In the genomic region with DNA sequence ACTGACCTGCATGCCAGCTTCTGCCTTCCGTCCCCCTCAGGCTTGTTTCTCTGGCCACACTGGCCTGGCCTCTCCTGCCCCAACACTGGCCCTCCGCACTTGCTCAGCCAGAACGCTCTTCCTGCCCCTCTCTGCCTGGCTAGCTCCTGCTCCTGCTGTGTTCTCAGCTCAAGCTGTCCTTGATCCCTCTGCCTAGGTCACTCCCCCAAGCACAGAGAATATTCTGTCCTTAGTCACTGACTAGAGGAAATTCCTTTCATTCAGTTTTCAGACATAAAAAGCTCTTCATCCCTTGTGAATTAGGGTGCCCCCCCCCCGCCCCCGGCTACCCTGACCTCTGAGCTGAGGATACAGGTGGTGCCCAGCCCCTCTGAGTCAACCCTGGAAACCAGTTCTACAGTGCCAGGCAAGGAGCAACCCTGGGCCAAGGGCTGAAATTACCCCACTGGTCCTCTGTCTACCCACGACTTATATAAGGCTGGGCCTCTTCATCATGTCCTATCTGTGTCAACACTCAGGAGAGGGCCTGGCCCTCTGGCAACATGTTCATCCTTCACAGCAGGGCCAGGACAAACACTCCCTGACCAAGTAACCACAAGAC, we compare ENCODE assay signal across 26 cellular contexts. TPM values are rescaled to one million over a fixed set of nuclear protein-coding genes. Genes with fewer than 3 reads are reported as not detected.
A peak's percentile ranks its signal among the peaks of the same experiment; 100 is the strongest.
DNase-seq lines count a peak whose midpoint lies in the region; ATAC-seq and TF ChIP-seq lines count a peak whose summit lies in the region.
"Had no signal": no experiment of that assay in that cellular context is flagged by ENCODE, and none has a peak within 500 bp of the region (broad histone marks: within the 10 kb centered on the region; RNA-seq: fewer than 3 reads in every experiment).

No MANE protein-coding gene starts in this region.

- no peak overlapping the region for H3K4me2 ChIP-seq in smooth muscle cell
- H3K4me2 ChIP-seq: KMS-11 had no signal

- no peaks in the 10 kb centered on the region for H3K27me3 ChIP-seq in smooth muscle cell (ENCODE audit: low read depth)

- DNase-seq in Right ventricle myocardium superior (no peak), cardiac septum (ENCODE audit: low spot score) (no peak), NCI-H69 (lab: John Stamatoyannopoulos, UW) (peak; percentile 12), epithelial cell of esophagus (ENCODE audit: low read depth) (peak; percentile 41), smooth muscle cell (lab: John Stamatoyannopoulos, UW; ENCODE audit: unreplicated experiment) (no peak), NOMO-1 treated with dmso at 0.1 percent for 144 hours (lab: John Stamatoyannopoulos, UW; ENCODE audit: unreplicated experiment) (no peak)
- DNase-seq: activated CD4-positive, alpha-beta T cell treated with anti-CD3 and anti-CD28 coated beads for 48 hours; activated naive CD8-positive, alpha-beta T cell treated with anti-CD3 and anti-CD28 coated beads, Interleukin-2, amount 10 ng/mL, durations not matched to agents 7 days and 5 days; foreskin keratinocyte; GDM1; kidney; mesenchymal stem cell; MV-4-11; naive thymus-derived CD8-positive, alpha-beta T cell; NCI-H187 treated with DMSO at 0.1 percent for 48 hours; SIG-M5; T-helper 1 cell had no signal

- H3F3A ChIP-seq in smooth muscle cell (ENCODE audit: low read depth), result no peaks in the 10 kb centered on the region

- H3K9ac ChIP-seq in smooth muscle cell (ENCODE audit: low read depth), result no peak overlapping the region
- H3K9ac ChIP-seq: KMS-11, parathyroid adenoma had no signal

- H3K36me3 ChIP-seq in smooth muscle cell (ENCODE audit: low read depth), result no peaks in the 10 kb centered on the region

- ATAC-seq in Right ventricle myocardium superior (ENCODE audit: poor library complexity) (peak; percentile 54), HG03439 (IDR thresholded peaks at IDR 0.05; ENCODE audit: unreplicated experiment) (no peak), HG02678 (IDR thresholded peaks at IDR 0.05; ENCODE audit: unreplicated experiment) (no peak)
- ATAC-seq: activated T-helper 17 cell treated with anti-CD3 and anti-CD28 coated beads, Interleukin-2, amount 50 U/mL, for 72 hours; foreskin keratinocyte; naive thymus-derived CD8-positive, alpha-beta T cell; stimulated activated memory B cell treated with anti-CD40 and anti-IgM and Interleukin-4, amounts not matched to agents 10 μg/mL and 1 μg/mL and 100 μg/mL, for 72 hours had no signal

- H3K4me1 ChIP-seq in smooth muscle cell (ENCODE audit: low read depth), result no peaks in the 10 kb centered on the region
- H3K4me1 ChIP-seq: parathyroid adenoma had no signal

- intact Hi-C loops in Right ventricle myocardium superior (cut with DNase I), result no loop called here
- intact Hi-C loops in cardiac septum (cut with DNase I), result no loop called here

- H2AFZ ChIP-seq in smooth muscle cell (ENCODE audit: low read depth), result no peak overlapping the region
- H2AFZ ChIP-seq: parathyroid adenoma had no signal

- no peaks in the 10 kb centered on the region for H4K20me1 ChIP-seq in smooth muscle cell (ENCODE audit: low read depth)

- WGBS in smooth muscle cell (ENCODE audit: low lambda C conversion rate), result 67% methylated on average over 6 of the region's 6 CpGs

- no peaks in the 10 kb centered on the region for H3K9me3 ChIP-seq in smooth muscle cell (replicated peaks; ENCODE audit: low read depth)

- peak overlapping the region; percentile 10 for H3K27ac ChIP-seq in smooth muscle cell (ENCODE audit: low read depth)
- H3K27ac ChIP-seq: foreskin keratinocyte, KMS-11, parathyroid adenoma had no signal

- H3K4me3 ChIP-seq in epithelial cell of esophagus (ENCODE audit: low read length), result no peak overlapping the region
- H3K4me3 ChIP-seq in smooth muscle cell, result no peak overlapping the region

- H3K79me2 ChIP-seq in smooth muscle cell (ENCODE audit: low read depth), result no peaks in the 10 kb centered on the region
- H3K79me2 ChIP-seq: parathyroid adenoma had no signal

- TF ChIP-seq CTCF in epithelial cell of esophagus (IDR thresholded peaks at IDR 0.05; ENCODE audit: insufficient read depth, low read depth, low read length, missing control alignments) (no peak), smooth muscle cell (IDR thresholded peaks at IDR 0.05; ENCODE audit: borderline replicate concordance, insufficient read depth, poor library complexity, severe bottlenecking) (no peak)

RNA-seq across cellular contexts. Expression of gene SGPL1, which starts 6.6 kb away (rescaled TPM):
- total RNA-seq in Right ventricle myocardium superior (11.6 TPM), cardiac septum (17.3 TPM), smooth muscle cell (41.1 and 52.0 TPM in 2 replicates)
- polyA plus RNA-seq in smooth muscle cell, result 20.0 and 35.2 TPM in 2 replicates

RNA-seq across cellular contexts. Expression of gene TBATA, which starts 23.9 kb away (rescaled TPM):
- not detected for total RNA-seq in Right ventricle myocardium superior
- total RNA-seq in cardiac septum, result not detected
- total RNA-seq in smooth muscle cell, result not detected in 2 replicates
- not detected in 2 replicates for polyA plus RNA-seq in smooth muscle cell
- total RNA-seq: activated naive CD8-positive, alpha-beta T cell treated with anti-CD3 and anti-CD28 coated beads, Interleukin-2, amount 10 ng/mL, durations not matched to agents 7 days and 5 days; activated T-helper 17 cell treated with anti-CD3 and anti-CD28 coated beads, Interleukin-2, amount 50 U/mL, for 72 hours; endothelial cell of umbilical vein; foreskin keratinocyte; kidney; naive thymus-derived CD8-positive, alpha-beta T cell; NCI-H460; temporal lobe had no signal
- polyA plus RNA-seq: endothelial cell of umbilical vein; foreskin keratinocyte; naive thymus-derived CD8-positive, alpha-beta T cell had no signal

Comparison
In these comparisons a context has a peak if more than half of its experiments do, and no peak if none do; other contexts are left out.
1. DNase-seq: peak in NCI-H69 (single experiment) and epithelial cell of esophagus (single experiment); none in Right ventricle myocardium superior (single experiment), cardiac septum (single experiment), smooth muscle cell (single experiment) and NOMO-1 treated with dmso at 0.1 percent for 144 hours (single experiment).